ENCODE assay signal across 20 cellular contexts in the genomic region with DNA sequence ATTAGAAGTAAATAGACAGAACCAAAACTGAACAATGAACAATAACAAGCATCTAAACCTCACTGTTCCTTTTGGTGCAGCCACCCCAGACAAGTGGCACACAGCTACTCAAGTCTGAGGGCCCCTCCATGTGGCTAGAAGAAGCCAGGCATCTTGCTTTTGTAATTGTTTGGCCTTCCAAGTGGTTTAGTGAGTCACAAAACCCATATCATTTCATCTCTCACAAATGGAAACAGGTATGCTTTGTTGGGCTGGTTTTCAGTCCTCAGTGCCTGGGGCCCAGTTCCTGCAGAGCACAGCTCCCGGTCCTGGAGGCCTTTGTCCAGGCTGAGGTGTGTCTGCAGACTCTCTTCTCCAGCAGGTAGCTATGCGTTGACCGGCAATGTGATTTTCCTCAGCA. TPM values are rescaled to one million over a fixed set of nuclear protein-coding genes. Genes with fewer than 3 reads are reported as not detected.
DNase-seq lines count a peak whose midpoint lies in the region; ATAC-seq and TF ChIP-seq lines count a peak whose summit lies in the region.
"Had no signal": no experiment of that assay in that cellular context is flagged by ENCODE, and none has a peak within 500 bp of the region (broad histone marks: within the 10 kb centered on the region; RNA-seq: fewer than 3 reads in every experiment).

No MANE protein-coding gene starts in this region.

- intact Hi-C loops in activated B cell treated with CpG ODN at 0.5 μM for 24 hours (cut with micrococcal nuclease), result loop anchor here (1.0 to 10.0 kb wide), 4 partner anchors 15 to 1029 kb away; a partner anchor contains a TSS
- intact Hi-C loops in CD8-positive, alpha-beta T cell (cut with DNase I, micrococcal nuclease), result no loop called here

- no peaks in the 10 kb centered on the region for H4K20me1 ChIP-seq in hepatocyte (ENCODE audit: insufficient read depth, poor library complexity, severe bottlenecking)

- H3K9me3 Mint-ChIP-seq in activated B cell treated with CpG ODN at 0.5 μM for 24 hours, result no peaks in the 10 kb centered on the region
- no peaks in the 10 kb centered on the region for H3K9me3 Mint-ChIP-seq in CD8-positive, alpha-beta T cell
- H3K9me3 Mint-ChIP-seq: activated CD4-positive, alpha-beta memory T cell treated with anti-CD3 and anti-CD28 coated beads for 36 hours had no signal

- in situ Hi-C loops in GM13976 (cut with MboI; ENCODE audit: low sequenced_read_pairs, unreplicated experiment), result no loop called here

- no peaks in the 10 kb centered on the region for H3K9me3 ChIP-seq in hepatocyte (ENCODE audit: low read depth)
- no peaks in the 10 kb centered on the region for H3K9me3 ChIP-seq in CD8-positive, alpha-beta T cell (ENCODE audit: low read length)
- H3K9me3 ChIP-seq: esophagus muscularis mucosa, neutrophil, SJSA1 had no signal

- POLR2A ChIA-PET in activated B cell treated with CpG ODN at 0.5 μM for 24 hours (lab: Charles Lee), result interaction anchor here (2.1 to 2.5 kb wide), 2 partner anchors 18 to 106 kb away, joined by 6 to 9 read pairs; no protein-coding TSS in a partner anchor
- POLR2A ChIA-PET in CD8-positive, alpha-beta T cell (lab: Charles Lee), result no interaction called here

- no peak overlapping the region for H2AFZ ChIP-seq in hepatocyte

- H3K4me1 ChIP-seq in hepatocyte (ENCODE audit: insufficient read depth), result no peaks in the 10 kb centered on the region
- no peaks in the 10 kb centered on the region for H3K4me1 ChIP-seq in CD8-positive, alpha-beta T cell (ENCODE audit: insufficient read depth, low read length)
- H3K4me1 ChIP-seq: esophagus muscularis mucosa, SJSA1 had no signal

- DNase-seq in GM10266 (ENCODE audit: extremely low spot score) (no peak), activated B cell treated with CpG ODN at 0.5 μM for 24 hours (no peak), hepatocyte (ENCODE audit: low spot score) (no peak), GM13976 (ENCODE audit: low spot score) (no peak), NCI-H446 treated with DMSO at 0.1 percent for 48 hours (lab: John Stamatoyannopoulos, UW) (no peak)
- DNase-seq in CD8-positive, alpha-beta T cell, result no peak
- DNase-seq: activated CD4-positive, alpha-beta memory T cell treated with anti-CD3 and anti-CD28 coated beads for 36 hours; anterior cingulate cortex; Calu3; KG1; kidney glomerular epithelial cell; NCI-H1694; small intestine had no signal

- no peaks in the 10 kb centered on the region for H3K27me3 ChIP-seq in hepatocyte
- H3K27me3 ChIP-seq in CD8-positive, alpha-beta T cell (ENCODE audit: insufficient read depth, low read length), result no peaks in the 10 kb centered on the region
- H3K27me3 ChIP-seq: esophagus muscularis mucosa, neutrophil, SJSA1 had no signal

- no peaks in the 10 kb centered on the region for H3K36me3 ChIP-seq in hepatocyte (replicated peaks; ENCODE audit: insufficient read depth, low read depth)
- no peaks in the 10 kb centered on the region for H3K36me3 ChIP-seq in CD8-positive, alpha-beta T cell (ENCODE audit: insufficient read depth, low read length)
- H3K36me3 ChIP-seq: esophagus muscularis mucosa, neutrophil, SJSA1 had no signal

- H3K27me3 Mint-ChIP-seq in activated B cell treated with CpG ODN at 0.5 μM for 24 hours, result peaks cover 2% of the 10 kb centered on the region
- H3K27me3 Mint-ChIP-seq in CD8-positive, alpha-beta T cell (ENCODE audit: low read depth), result no peaks in the 10 kb centered on the region

- peak overlapping the region; percentile 92 for H3K27ac Mint-ChIP-seq in activated B cell treated with CpG ODN at 0.5 μM for 24 hours
- no peak overlapping the region for H3K27ac Mint-ChIP-seq in CD8-positive, alpha-beta T cell
- H3K27ac Mint-ChIP-seq: activated CD4-positive, alpha-beta memory T cell treated with anti-CD3 and anti-CD28 coated beads for 36 hours had no signal

- H3K4me3 ChIP-seq in hepatocyte, result no peak overlapping the region
- H3K4me3 ChIP-seq in CD8-positive, alpha-beta T cell (ENCODE audit: low read depth, low read length), result no peak overlapping the region
- H3K4me3 ChIP-seq: esophagus muscularis mucosa, SJSA1 had no signal

- H3K36me3 Mint-ChIP-seq in activated B cell treated with CpG ODN at 0.5 μM for 24 hours (ENCODE audit: low read depth), result no peaks in the 10 kb centered on the region
- no peaks in the 10 kb centered on the region for H3K36me3 Mint-ChIP-seq in CD8-positive, alpha-beta T cell
- H3K36me3 Mint-ChIP-seq: activated CD4-positive, alpha-beta memory T cell treated with anti-CD3 and anti-CD28 coated beads for 36 hours had no signal

- CTCF ChIA-PET in activated B cell treated with CpG ODN at 0.5 μM for 24 hours (lab: Charles Lee), result interaction anchor here (1.4 to 1.8 kb wide), 3 partner anchors 9 to 125 kb away, joined by 5 to 13 read pairs (median 7); no protein-coding TSS in a partner anchor
- CTCF ChIA-PET in CD8-positive, alpha-beta T cell (lab: Charles Lee), result interaction anchor here (1.4 kb wide), 1 partner anchor 21 kb away, joined by 3 read pairs; no protein-coding TSS in a partner anchor

- WGBS in hepatocyte (ENCODE audit: low lambda C conversion rate, missing lambda C conversion rate), result 56% methylated on average over 3 of the region's 3 CpGs

- H3K9me2 ChIP-seq in hepatocyte (replicated peaks; ENCODE audit: insufficient read depth), result no peaks in the 10 kb centered on the region

- peaks cover 81% of the 10 kb centered on the region for H3K79me2 ChIP-seq in hepatocyte

- peak overlapping the region; percentile 66 for H3K27ac ChIP-seq in 22Rv1
- H3K27ac ChIP-seq in hepatocyte, result no peak overlapping the region
- H3K27ac ChIP-seq in CD8-positive, alpha-beta T cell (ENCODE audit: low read depth, low read length), result no peak overlapping the region
- H3K27ac ChIP-seq: esophagus muscularis mucosa, HL-60, neutrophil, SJSA1 had no signal

- no peak overlapping the region for H3K4me3 Mint-ChIP-seq in activated B cell treated with CpG ODN at 0.5 μM for 24 hours
- H3K4me3 Mint-ChIP-seq in CD8-positive, alpha-beta T cell, result no peak overlapping the region
- H3K4me3 Mint-ChIP-seq: activated CD4-positive, alpha-beta memory T cell treated with anti-CD3 and anti-CD28 coated beads for 36 hours had no signal

- H3K4me1 Mint-ChIP-seq in activated B cell treated with CpG ODN at 0.5 μM for 24 hours, result peaks cover 26% of the 10 kb centered on the region
- H3K4me1 Mint-ChIP-seq in CD8-positive, alpha-beta T cell (ENCODE audit: low read depth), result no peaks in the 10 kb centered on the region

- ATAC-seq in activated B cell treated with CpG ODN at 0.5 μM for 24 hours (ENCODE audit: low read depth) (no peak), HG02571 (IDR thresholded peaks at IDR 0.05; ENCODE audit: unreplicated experiment) (no peak)
- ATAC-seq in CD8-positive, alpha-beta T cell, result no peak

- no peak; the same call in 1 of the 2 replicates for TF ChIP-seq CTCF in 22Rv1 (IDR thresholded peaks at IDR 0.05)
- peak; percentile 26 for TF ChIP-seq CTCF in GM10266 (IDR thresholded peaks at IDR 0.05; ENCODE audit: control insufficient read depth, insufficient read depth, low read depth, missing control alignments)
- TF ChIP-seq CTCF in activated B cell treated with CpG ODN at 0.5 μM for 24 hours (IDR thresholded peaks at IDR 0.05), result no peak
- peak; percentile 17 for TF ChIP-seq CTCF in hepatocyte (IDR thresholded peaks at IDR 0.05; ENCODE audit: poor library complexity)
- no peak for TF ChIP-seq CTCF in CD8-positive, alpha-beta T cell (IDR thresholded peaks at IDR 0.05)
- no peak for TF ChIP-seq CTCF in GM13976 (IDR thresholded peaks at IDR 0.05; ENCODE audit: borderline replicate concordance, control extremely low read depth, extremely low read depth, insufficient read depth, missing control alignments)

- H3K4me2 ChIP-seq in hepatocyte, result no peak overlapping the region

RNA-seq across cellular contexts. Expression of a gene that starts 16.7 kb away (rescaled TPM):
- total RNA-seq in activated B cell treated with CpG ODN at 0.5 μM for 24 hours, result 2.3 and 3.7 TPM in 2 replicates
- total RNA-seq in hepatocyte, result 95.8 and 99.8 TPM in 2 replicates
- polyA plus RNA-seq in hepatocyte, result 21.8 and 24.7 TPM in 2 replicates
- not detected for total RNA-seq in CD8-positive, alpha-beta T cell
- total RNA-seq: activated CD4-positive, alpha-beta memory T cell treated with anti-CD3 and anti-CD28 coated beads for 36 hours; NCI-H460 had no signal

Comparison
In these comparisons a context has a peak if more than half of its experiments do, and no peak if none do; other contexts are left out.
1. CTCF ChIP-seq: peak in GM10266 (single experiment) and hepatocyte (single experiment); none in 22Rv1 (single experiment), activated B cell treated with CpG ODN at 0.5 μM for 24 hours (single experiment), CD8-positive, alpha-beta T cell (single experiment) and GM13976 (single experiment).
2. RNA of a gene that starts 16.7 kb away (total RNA-seq): 95.8 to 99.8 TPM in hepatocyte; 2.3 to 3.7 TPM in activated B cell treated with CpG ODN at 0.5 μM for 24 hours and not detected in CD8-positive, alpha-beta T cell; every median in the first group is over 10 times any median in the second.